ENCODE assay signal across 8 cellular contexts in the genomic region with DNA sequence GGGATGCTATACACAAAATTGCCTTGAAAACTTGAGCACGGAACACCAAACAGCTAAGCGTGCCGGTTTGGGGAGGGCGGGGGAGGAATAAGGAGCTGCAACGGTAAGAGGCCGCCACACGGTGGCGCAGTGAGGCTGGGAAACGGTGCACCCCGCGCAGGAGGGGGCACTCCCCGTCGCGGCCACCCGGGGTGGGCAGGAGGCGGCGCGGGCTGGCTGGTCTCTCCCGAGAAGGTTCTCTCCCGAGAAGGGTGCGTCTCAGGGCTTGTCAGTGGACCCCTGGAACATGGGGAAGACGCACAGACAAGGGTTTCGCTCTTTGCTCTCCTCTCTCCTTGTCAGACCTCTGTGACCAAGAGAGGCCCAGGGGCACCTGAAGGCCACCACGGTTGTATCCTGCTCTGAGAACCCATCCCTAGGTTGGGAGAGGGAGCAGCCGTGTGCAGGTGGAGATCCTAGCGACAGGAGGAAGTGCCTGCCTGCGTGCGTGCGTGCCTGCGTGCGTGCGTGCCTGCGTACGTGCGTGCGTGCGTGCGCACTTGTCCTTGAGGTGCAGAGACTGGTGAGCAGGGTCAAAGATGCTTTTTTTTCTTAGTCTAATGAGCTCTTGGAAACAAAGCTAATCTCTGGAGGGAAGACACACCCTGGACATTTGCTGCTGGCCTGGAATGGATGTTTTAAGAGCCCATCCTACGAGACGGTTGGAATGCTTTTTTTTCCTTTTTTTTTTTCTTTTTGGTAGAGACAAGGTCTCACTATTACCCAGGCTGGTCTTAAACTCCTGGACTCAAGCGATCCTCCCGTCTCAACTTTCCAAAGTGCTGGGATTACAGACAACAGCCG. TPM values are rescaled to one million over a fixed set of nuclear protein-coding genes. Genes with fewer than 3 reads are reported as not detected.
A peak's percentile ranks its signal among the peaks of the same experiment; 100 is the strongest.
DNase-seq lines count a peak whose midpoint lies in the region; ATAC-seq and TF ChIP-seq lines count a peak whose summit lies in the region.

No MANE protein-coding gene starts in this region.

- ATAC-seq in activated naive CD4-positive, alpha-beta T cell treated with anti-CD3 and anti-CD28 coated beads, Interleukin-2, amount 50 U/mL, for 72 hours: peak; percentile 89
- peak; percentile 89 for ATAC-seq in aorta (ENCODE audit: low FRiP score)

- H3K9me3 ChIP-seq in cardiac muscle cell (ENCODE audit: low read depth): no peaks in the 10 kb centered on the region
- no peaks in the 10 kb centered on the region for H3K9me3 ChIP-seq in prostate gland
- no peaks in the 10 kb centered on the region for H3K9me3 ChIP-seq in aorta (ENCODE audit: control insufficient read depth, low read length)

- H3K4me3 ChIP-seq in cardiac muscle cell (no peak overlapping the region), prostate gland (peak overlapping the region in 1 of 2 donors; percentile 10), aorta (ENCODE audit: low read length in 2 of 2) (no peak overlapping the region)

- TF ChIP-seq CTCF in cardiac muscle cell (IDR thresholded peaks at IDR 0.05; ENCODE audit: low read depth, low read length) (peak; percentile 87), prostate gland (IDR thresholded peaks at IDR 0.05) (peak; percentile 87 to 93 (median 90))

- H3K36me3 ChIP-seq in cardiac muscle cell: no peaks in the 10 kb centered on the region
- no peaks in the 10 kb centered on the region for H3K36me3 ChIP-seq in prostate gland
- no peaks in the 10 kb centered on the region for H3K36me3 ChIP-seq in aorta (ENCODE audit: control insufficient read depth in 1 of 2, insufficient read depth in 2 of 2, low read length in 1 of 2)

- H3K36me3 Mint-ChIP-seq in activated naive CD4-positive, alpha-beta T cell treated with anti-CD3 and anti-CD28 coated beads, Interleukin-2, amount 50 U/mL, for 72 hours: no peaks in the 10 kb centered on the region

- no peaks in the 10 kb centered on the region for H3K27me3 ChIP-seq in cardiac muscle cell
- no peaks in the 10 kb centered on the region for H3K27me3 ChIP-seq in prostate gland (replicated peaks; ENCODE audit: insufficient read depth)
- no peaks in the 10 kb centered on the region for H3K27me3 ChIP-seq in aorta (ENCODE audit: control insufficient read depth in 1 of 2, insufficient read depth in 2 of 2, low read length in 1 of 2)

- H3K4me1 ChIP-seq in cardiac muscle cell (ENCODE audit: low read depth) (no peaks in the 10 kb centered on the region), prostate gland (replicated peaks) (no peaks in the 10 kb centered on the region), aorta (ENCODE audit: control insufficient read depth in 1 of 2, insufficient read depth in 2 of 2, low read length in 2 of 2) (no peaks in the 10 kb centered on the region)

- peak; percentile 67 for DNase-seq in EL
- peak; percentile 7 for DNase-seq in GOT3 (lab: John Stamatoyannopoulos, UW)
- DNase-seq in LoVo (ENCODE audit: low spot score): peak; percentile 23
- peak; percentile 85 for DNase-seq in SK-N-DZ (ENCODE audit: low spot score)
- DNase-seq in activated naive CD4-positive, alpha-beta T cell treated with anti-CD3 and anti-CD28 coated beads, Interleukin-2, amount 50 U/mL, for 72 hours (ENCODE audit: low spot score in 2 of 2): peak in 1 of 2 donors; percentile 80
- DNase-seq in cardiac muscle cell (ENCODE audit: low read depth in 1 of 2, low spot score in 1 of 2): peak; percentile 70 to 85
- peak; percentile 60 for DNase-seq in prostate gland (ENCODE audit: low spot score)
- DNase-seq in aorta: peak; percentile 82 to 94

- WGBS in prostate gland: 30% methylated on average over 36 of the region's 43 CpGs
- WGBS in aorta, 2 donors: 35 to 39% methylated on average over 43 of the region's 43 CpGs

- no peak overlapping the region for H3K27ac Mint-ChIP-seq in activated naive CD4-positive, alpha-beta T cell treated with anti-CD3 and anti-CD28 coated beads, Interleukin-2, amount 50 U/mL, for 72 hours

- no peak overlapping the region for H3K27ac ChIP-seq in cardiac muscle cell
- peak overlapping the region in 1 of 2 donors; percentile 62 for H3K27ac ChIP-seq in prostate gland
- no peak overlapping the region for H3K27ac ChIP-seq in aorta (ENCODE audit: low read depth in 1 of 2, low read length in 2 of 2)

- intact Hi-C loops in prostate gland (cut with DNase I) (loop anchor here (1.0 kb wide), 1 partner anchor 89 kb away; no protein-coding TSS in a partner anchor), aorta (cut with DNase I) (loop anchor here (1.0 to 10.0 kb wide), 2 partner anchors 89 to 174 kb away; a partner anchor contains a TSS)

- TF ChIP-seq POLR2A in prostate gland (IDR thresholded peaks at IDR 0.05): no peak

- H3K9me3 Mint-ChIP-seq in activated naive CD4-positive, alpha-beta T cell treated with anti-CD3 and anti-CD28 coated beads, Interleukin-2, amount 50 U/mL, for 72 hours: no peaks in the 10 kb centered on the region

RNA-seq across cellular contexts. Expression of a gene that starts 18.1 kb away (rescaled TPM):
- polyA plus RNA-seq in SK-N-DZ (2014; cell fraction: cytosol; rRNA removed): 37.8 and 46.1 TPM in 2 replicates
- 39.7 and 61.3 TPM in 2 replicates for polyA plus RNA-seq in SK-N-DZ (2014; cell fraction: nucleus; rRNA removed)
- 10 to 100 TPM in 1 of 2 donors, under 1 TPM in 1; 0.98 to 17.7 TPM for total RNA-seq in activated naive CD4-positive, alpha-beta T cell treated with anti-CD3 and anti-CD28 coated beads, Interleukin-2, amount 50 U/mL, for 72 hours
- total RNA-seq in cardiac muscle cell: 36.6 and 38.2 TPM in 2 replicates
- 49.0 and 51.3 TPM in 2 replicates for polyA plus RNA-seq in cardiac muscle cell
- total RNA-seq in prostate gland: 100 to 1,000 TPM in 1 of 2 donors, 10 to 100 TPM in 1; 21.3 to 157 TPM
- total RNA-seq in aorta: 100 to 1,000 TPM in 1 of 2 donors, 10 to 100 TPM in 1; 94.9 to 102 TPM
- 10 to 100 TPM; 22.2 to 56.8 TPM for polyA plus RNA-seq in aorta
